Comparison of ENCODE assay signal across 11 cellular contexts in genomic region chr2:65351234-65351947, GRCh38.
DNase-seq lines count a peak whose midpoint lies in the region; ATAC-seq, FAIRE-seq and TF ChIP-seq lines count a peak whose summit lies in the region.
"Had no signal": no experiment of that assay in that cellular context is flagged by ENCODE, and none has a peak within 500 bp of the region (broad histone marks: within the 10 kb centered on the region; RNA-seq: fewer than 3 reads in every experiment).

No MANE protein-coding gene starts in this region.

- H3K9ac ChIP-seq in HUES6 (ENCODE audit: low read length), result peak overlapping the region; percentile 36

- H3K27me3 ChIP-seq in HUES6 (ENCODE audit: control insufficient read depth, insufficient read depth, low read length), result no peaks in the 10 kb centered on the region
- no peaks in the 10 kb centered on the region for H3K27me3 ChIP-seq in small intestine (ENCODE audit: control insufficient read depth in 2 of 2, insufficient read depth in 2 of 2, low read length in 2 of 2)
- H3K27me3 ChIP-seq in ovary, result no peaks in the 10 kb centered on the region

- CTCF ChIA-PET in RWPE1 (lab: Yijun Ruan, JAX), result no interaction called here

- no peak for TF ChIP-seq CTCF in RWPE1 (conservative IDR thresholded peaks at IDR 0.05; ENCODE audit: low read depth)
- TF ChIP-seq CTCF in ovary (IDR thresholded peaks at IDR 0.05), result no peak

- no peak for DNase-seq in RWPE1 (ENCODE audit: low spot score)
- no peak for DNase-seq in left cardiac atrium
- DNase-seq in small intestine, result peak; percentile 66
- DNase-seq in ovary, result no peak
- no peak for DNase-seq in stimulated activated naive CD8-positive, alpha-beta T cell treated with anti-CD3 and anti-CD28 coated beads, Interleukin-15, Interleukin-2, amounts not matched to agents 100 U/mL and 50 U/mL, for 24 hours
- no peak for DNase-seq in stimulated activated CD4-positive, alpha-beta T cell treated with anti-CD3 and anti-CD28 coated beads, Interleukin-4, amount 100 ng/mL, for 4 hours
- DNase-seq: activated T-cell treated with anti-CD3 and anti-CD28 coated beads, Interleukin-2, amount 50 U/mL, for 48 hours; NCI-H2171; T1000 had no signal

- H3K36me3 ChIP-seq in HUES6 (ENCODE audit: control insufficient read depth, insufficient read depth, low read length), result no peaks in the 10 kb centered on the region
- H3K36me3 ChIP-seq in small intestine (ENCODE audit: control insufficient read depth in 2 of 2, insufficient read depth in 2 of 2, low read length in 2 of 2), result no peaks in the 10 kb centered on the region
- no peaks in the 10 kb centered on the region for H3K36me3 ChIP-seq in ovary

- no peak for TF ChIP-seq EP300 in ovary (IDR thresholded peaks at IDR 0.05)

- POLR2A ChIA-PET in RWPE1 (lab: Yijun Ruan, JAX; ENCODE audit: low non-redundant PET), result no interaction called here

- H3K4me3 ChIP-seq in HUES6 (ENCODE audit: low read depth, low read length), result no peak overlapping the region; the same call in 1 of the 2 replicates
- H3K4me3 ChIP-seq in small intestine (ENCODE audit: low read depth in 1 of 2, low read length in 2 of 2), result no peak overlapping the region
- H3K4me3 ChIP-seq in ovary, result no peak overlapping the region

- no peak for TF ChIP-seq POLR2A in ovary (IDR thresholded peaks at IDR 0.05)

- WGBS in small intestine, 3 donors, result 63 to 72% (median 68%) methylated on average over 10 of the region's 10 CpGs
- 53 to 61% (median 57%) methylated on average over 10 of the region's 10 CpGs for WGBS in ovary, 3 donors

- no peak for FAIRE-seq in small intestine (lab: Jason Lieb, UNC)

- intact Hi-C loops in left cardiac atrium (cut with DNase I) (no loop called here), ovary (cut with DNase I) (no loop called here)

- H3K27ac ChIP-seq in HUES6 (ENCODE audit: low read depth, low read length) (peak overlapping the region; percentile 5; the same call in 1 of the 2 replicates), RWPE1 (peak overlapping the region; percentile 59), small intestine (ENCODE audit: low read depth in 1 of 2, low read length in 1 of 2) (peak overlapping the region in 1 of 2 donors; percentile 63), ovary (no peak overlapping the region)

- H3K9me3 ChIP-seq in HUES6 (ENCODE audit: control insufficient read depth, insufficient read depth, low read depth, low read length) (no peaks in the 10 kb centered on the region), small intestine (ENCODE audit: control insufficient read depth, low read depth) (no peaks in the 10 kb centered on the region), ovary (no peaks in the 10 kb centered on the region)

- ATAC-seq in left cardiac atrium (peak; percentile 65 to 82), GM21526 (IDR thresholded peaks at IDR 0.05; ENCODE audit: low FRiP score, unreplicated experiment) (no peak)
- no peak for ATAC-seq in stimulated activated naive CD8-positive, alpha-beta T cell treated with anti-CD3 and anti-CD28 coated beads, Interleukin-15, Interleukin-2, amounts not matched to agents 100 U/mL and 50 U/mL, for 24 hours

- peaks cover 33% of the 10 kb centered on the region for H3K4me1 ChIP-seq in HUES6 (ENCODE audit: control insufficient read depth, insufficient read depth, low read length)
- peaks cover 0 to 17% of the 10 kb centered on the region in 2 donors for H3K4me1 ChIP-seq in small intestine (ENCODE audit: control insufficient read depth in 2 of 2, insufficient read depth in 1 of 2, low read depth in 1 of 2, low read length in 1 of 2)
- peaks cover 16% of the 10 kb centered on the region for H3K4me1 ChIP-seq in ovary (ENCODE audit: insufficient read depth)

Comparison
In these comparisons a context has a peak if more than half of its experiments do, and no peak if none do; other contexts are left out.
1. H3K27ac ChIP-seq: peak in HUES6 (single experiment) and RWPE1 (single experiment); none in ovary (0 of 2).
2. ATAC-seq: peak in left cardiac atrium (2 of 2); none in stimulated activated naive CD8-positive, alpha-beta T cell treated with anti-CD3 and anti-CD28 coated beads, Interleukin-15, Interleukin-2, amounts not matched to agents 100 U/mL and 50 U/mL, for 24 hours (single experiment) and GM21526 (single experiment).